Comparison of ENCODE assay signal across 40 cellular contexts in the genomic region with DNA sequence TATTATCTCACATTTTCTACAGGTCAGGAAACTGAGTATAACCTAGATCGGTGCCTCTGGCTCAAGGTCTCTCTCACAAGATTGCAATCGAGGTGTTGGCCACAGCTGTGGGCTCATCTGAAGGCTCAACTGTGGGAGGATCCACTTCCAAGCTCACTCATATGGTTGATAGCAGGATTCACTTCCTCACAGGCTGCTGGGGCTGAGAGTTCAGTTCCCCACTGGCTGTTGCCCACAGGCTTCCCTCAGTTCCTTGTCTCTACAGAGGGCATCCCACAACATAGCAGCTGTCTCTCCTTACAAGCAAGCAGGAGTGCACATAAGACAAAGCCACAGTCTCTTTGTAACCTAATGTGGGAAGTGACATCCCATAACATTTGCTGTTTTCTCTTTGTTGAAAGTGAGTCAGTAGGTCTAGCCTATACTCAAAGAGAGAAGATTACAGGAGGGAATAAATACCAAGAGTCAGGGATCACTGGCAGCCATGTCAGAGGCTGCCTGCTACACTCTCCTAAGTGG. TPM values are rescaled to one million over a fixed set of nuclear protein-coding genes. Genes with fewer than 3 reads are reported as not detected.
"Had no signal": no experiment of that assay in that cellular context is flagged by ENCODE, and none has a peak within 500 bp of the region (broad histone marks: within the 10 kb centered on the region; RNA-seq: fewer than 3 reads in every experiment).

No MANE protein-coding gene starts in this region.

- H3K4me1 ChIP-seq: ascending aorta, gastroesophageal sphincter, neural progenitor cell, parathyroid adenoma, psoas muscle, sigmoid colon, vagina had no signal

- DNase-seq: activated CD4-positive, alpha-beta T cell treated with anti-CD3 and anti-CD28 coated beads for 4 hours; activated CD4-positive, alpha-beta T cell treated with anti-CD3 and anti-CD28 coated beads, Interleukin-2, amount 50 U/mL, for 4 hours; activated CD8-positive, alpha-beta memory T cell treated with anti-CD3 and anti-CD28 coated beads, Interleukin-2, amount 50 U/mL, for 4 hours; activated effector memory CD4-positive, alpha-beta T cell treated with anti-CD3 and anti-CD28 coated beads, Interleukin-2, amount 50 U/mL, for 16 hours; activated naive CD4-positive, alpha-beta T cell treated with anti-CD3 and anti-CD28 coated beads, Interleukin-2, amount 10 ng/mL, durations not matched to agents 7 days and 5 days; activated naive CD8-positive, alpha-beta T cell treated with anti-CD3 and anti-CD28 coated beads, Interleukin-2, amount 10 ng/mL, durations not matched to agents 7 days and 5 days; activated T-cell treated with anti-CD3 and anti-CD28 coated beads, Interleukin-2, amount 50 U/mL, for 1 hour; cortex of kidney; effector memory CD8-positive, alpha-beta T cell; hippocampal formation; left cardiac atrium; left ventricle myocardium superior; natural killer cell; occipital lobe; psoas muscle; sigmoid colon; stimulated activated CD4-positive, alpha-beta T cell treated with anti-CD3 and anti-CD28 coated beads, Interleukin-1b, Interleukin-23, amount 100 ng/mL, for 48 hours; stimulated activated CD4-positive, alpha-beta T cell treated with anti-CD3 and anti-CD28 coated beads, Interleukin-4, amount 100 ng/mL, for 4 hours; stimulated activated CD8-positive, alpha-beta memory T cell treated with anti-CD3 and anti-CD28 coated beads, Interleukin-4, amount 100 ng/mL, for 48 hours; stimulated activated naive CD8-positive, alpha-beta T cell treated with anti-CD3 and anti-CD28 coated beads, Interleukin-15, amount 100 ng/mL, for 72 hours; substantia nigra had no signal

- H3K27me3 ChIP-seq: ascending aorta, cardiac muscle cell, gastroesophageal sphincter, neural progenitor cell, sigmoid colon, vagina had no signal

- ATAC-seq: effector memory CD8-positive, alpha-beta T cell; gastroesophageal sphincter; left cardiac atrium; left ventricle myocardium superior; natural killer cell; psoas muscle; stimulated activated memory B cell treated with anti-CD40 and anti-IgM and Interleukin-4, amounts not matched to agents 10 μg/mL and 1 μg/mL and 100 μg/mL, for 72 hours; stimulated activated naive CD8-positive, alpha-beta T cell treated with anti-CD3 and anti-CD28 coated beads, Interleukin-15, amount 100 ng/mL, for 72 hours had no signal

- H3K4me2 ChIP-seq: neural progenitor cell, smooth muscle cell had no signal

- H3K36me3 ChIP-seq: ascending aorta, cardiac muscle cell, gastroesophageal sphincter, neural progenitor cell, sigmoid colon, vagina had no signal

- FAIRE-seq: endothelial cell of umbilical vein, keratinocyte, TTC549 had no signal

- H2AFZ ChIP-seq: neural progenitor cell, parathyroid adenoma had no signal

- H3K9me3 ChIP-seq: ascending aorta, gastroesophageal sphincter, psoas muscle, sigmoid colon, vagina had no signal

- H3K79me2 ChIP-seq: parathyroid adenoma had no signal

- H3K9ac ChIP-seq: neural progenitor cell, parathyroid adenoma had no signal

- H3K27ac ChIP-seq: ascending aorta, cardiac muscle cell, gastroesophageal sphincter, neural progenitor cell, parathyroid adenoma, psoas muscle, sigmoid colon, vagina, VCaP had no signal

- H3K4me3 ChIP-seq: ascending aorta, cardiac muscle cell, gastroesophageal sphincter, neural progenitor cell, psoas muscle, sigmoid colon, smooth muscle cell, vagina had no signal

RNA-seq across cellular contexts. Expression of a gene that starts 14.0 kb away (rescaled TPM):
- total RNA-seq: activated naive CD8-positive, alpha-beta T cell treated with anti-CD3 and anti-CD28 coated beads, Interleukin-2, amount 10 ng/mL, durations not matched to agents 7 days and 5 days; activated T-helper 1 cell treated with anti-CD3 and anti-CD28 coated beads, Interleukin-12 subunit alpha, Interleukin-12 subunit beta, Interleukin-2, Interleukin-4 antibody, amounts not matched to agents 30 ng/mL and 10 ng/mL and 1 ng/mL, durations not matched to agents 14 hours and 24 hours and 36 hours; ascending aorta; cardiac muscle cell; chondrocyte; endothelial cell of umbilical vein; fibroblast of villous mesenchyme; gastroesophageal sphincter; left cardiac atrium; left ventricle myocardium superior; lung microvascular endothelial cell; mesenteric fat pad; natural killer cell; psoas muscle; sigmoid colon; smooth muscle cell; vagina had no signal
- polyA plus RNA-seq: cardiac muscle cell, endothelial cell of umbilical vein, esophagus, fibroblast of lung, keratinocyte, psoas muscle, sigmoid colon, smooth muscle cell had no signal
